In the genomic region with DNA sequence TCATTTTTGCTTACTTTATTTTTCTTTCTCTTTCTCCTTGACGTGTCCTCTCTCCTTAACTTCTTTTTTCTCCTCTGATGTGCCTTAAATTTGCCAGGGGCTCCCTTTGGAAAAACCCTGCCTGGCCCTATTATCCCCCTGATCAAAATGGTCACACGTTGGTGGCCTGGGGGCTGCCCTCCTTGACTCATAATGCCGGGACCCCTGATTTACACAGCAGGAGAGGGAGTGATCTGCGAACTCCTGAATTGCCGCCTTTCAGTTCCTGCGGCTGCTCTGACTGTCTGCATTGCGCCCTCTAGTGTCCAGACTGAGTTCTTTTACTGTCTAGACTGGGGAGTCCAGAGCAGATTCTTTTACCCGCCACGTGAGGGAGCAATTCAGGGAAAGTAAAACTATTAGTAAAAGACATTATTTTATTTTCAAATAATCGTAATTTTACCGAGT, we compare ENCODE assay signal across 8 cellular contexts. TPM values are rescaled to one million over a fixed set of nuclear protein-coding genes. Genes with fewer than 3 reads are reported as not detected.
DNase-seq lines count a peak whose midpoint lies in the region; ATAC-seq, FAIRE-seq and TF ChIP-seq lines count a peak whose summit lies in the region.

No MANE protein-coding gene starts in this region.

- no peaks in the 10 kb centered on the region for H4K20me1 ChIP-seq in keratinocyte (ENCODE audit: control insufficient read depth, extremely low read depth, insufficient read depth, low read length)

- H3K27me3 ChIP-seq in WERI-Rb-1 (ENCODE audit: insufficient read depth, low read depth, severe bottlenecking), result peaks cover 77% of the 10 kb centered on the region
- H3K27me3 ChIP-seq in keratinocyte (ENCODE audit: control insufficient read depth, extremely low read depth, insufficient read depth, low read length), result no peaks in the 10 kb centered on the region

- ATAC-seq in GM18907 (IDR thresholded peaks at IDR 0.05; ENCODE audit: unreplicated experiment) (peak; percentile 77), HG03139 (IDR thresholded peaks at IDR 0.05; ENCODE audit: unreplicated experiment) (peak; percentile 68)

- H3K79me2 ChIP-seq in keratinocyte (ENCODE audit: control insufficient read depth, insufficient read depth, low read length), result no peaks in the 10 kb centered on the region

- peak; percentile 73 for FAIRE-seq in keratinocyte (lab: Jason Lieb, UNC)

- no peak overlapping the region for H3K27ac ChIP-seq in WERI-Rb-1
- peak overlapping the region; percentile 46 for H3K27ac ChIP-seq in keratinocyte (ENCODE audit: control insufficient read depth, insufficient read depth, low read length)

- peak; percentile 79 for TF ChIP-seq CTCF in WERI-Rb-1 (IDR thresholded peaks at IDR 0.05; ENCODE audit: low read depth, low read length)
- TF ChIP-seq CTCF in cardiac fibroblast (IDR thresholded peaks at IDR 0.05; ENCODE audit: low read depth, low read length), result peak; percentile 96
- TF ChIP-seq CTCF in keratinocyte (optimal IDR thresholded peaks at IDR 0.05 in 1 of 3, IDR thresholded peaks at IDR 0.05 in 1 of 3, conservative IDR thresholded peaks at IDR 0.05 in 1 of 3; ENCODE audit: extremely low read depth in 1 of 3, insufficient read depth in 2 of 3, low read length in 3 of 3), result peak; percentile 81 to 98 (median 86)

- H3K36me3 ChIP-seq in WERI-Rb-1 (no peaks in the 10 kb centered on the region), keratinocyte (ENCODE audit: control insufficient read depth in 2 of 2, extremely low read depth in 1 of 2, insufficient read depth in 2 of 2, low read length in 2 of 2) (no peaks in the 10 kb centered on the region)

- H2AFZ ChIP-seq in keratinocyte (ENCODE audit: control insufficient read depth, low read length), result peak overlapping the region; percentile 75

- H3K9me3 ChIP-seq in WERI-Rb-1 (ENCODE audit: severe bottlenecking) (no peaks in the 10 kb centered on the region), keratinocyte (ENCODE audit: control insufficient read depth, low read depth, low read length) (no peaks in the 10 kb centered on the region)

- no peak overlapping the region for H3K4me3 ChIP-seq in WERI-Rb-1 (ENCODE audit: low read depth, low read length)
- H3K4me3 ChIP-seq in cardiac fibroblast (replicated peaks in 1 of 2; ENCODE audit: low read depth in 2 of 2, low read length in 2 of 2), result peak overlapping the region in 1 of 2 donors; percentile 37
- no peak overlapping the region for H3K4me3 ChIP-seq in keratinocyte (ENCODE audit: control insufficient read depth in 2 of 3, extremely low read depth in 1 of 3, insufficient read depth in 2 of 3, low read depth in 1 of 3, low read length in 3 of 3)

- peaks cover 40% of the 10 kb centered on the region for H3K4me1 ChIP-seq in keratinocyte (ENCODE audit: control insufficient read depth, extremely low read depth, insufficient read depth, low read length)

- H3K4me2 ChIP-seq in keratinocyte (ENCODE audit: control insufficient read depth, extremely low read depth, insufficient read depth, low read depth, low read length), result peak overlapping the region; percentile 54

- H3K9ac ChIP-seq in keratinocyte (ENCODE audit: control insufficient read depth, extremely low read depth, insufficient read depth, low read length), result no peak overlapping the region

- H3K9me1 ChIP-seq in keratinocyte (ENCODE audit: control insufficient read depth, extremely low read depth, insufficient read depth, low read length), result no peaks in the 10 kb centered on the region

- DNase-seq in AML-193 (lab: John Stamatoyannopoulos, UW), result peak; percentile 88 to 91
- DNase-seq in NCI-H2196 (lab: John Stamatoyannopoulos, UW; ENCODE audit: unreplicated experiment), result peak; percentile 82
- peak; percentile 69 for DNase-seq in WERI-Rb-1
- DNase-seq in cardiac fibroblast (ENCODE audit: low read depth in 2 of 2), result peak; percentile 92 to 93
- peak; percentile 69 for DNase-seq in keratinocyte (ENCODE audit: low read depth, low spot score)
- DNase-seq in stimulated activated CD4-positive, alpha-beta T cell treated with anti-CD3 and anti-CD28 coated beads, Interleukin-1b, Interleukin-23, amount 100 ng/mL, for 24 hours (ENCODE audit: low read depth in 4 of 4, low spot score in 1 of 4), result peak; percentile 58 to 76 (median 63)

- dilution Hi-C loops in keratinocyte (cut with MboI; ENCODE audit: extremely low pct_ligation_motif_present, low sequenced_read_pairs), result no loop called here

RNA-seq across cellular contexts. Expression of gene GZMB, which starts 44.8 kb away (rescaled TPM):
- 0.08 TPM in 1 of 3 replicates, not detected in the others for polyA plus RNA-seq in keratinocyte
- polyA plus RNA-seq in keratinocyte (2011; ENCODE audit: low read depth), result not detected
- polyA plus RNA-seq in keratinocyte (2011; cell fraction: cytosol; rRNA removed), result not detected in 2 replicates
- not detected in 2 replicates for polyA plus RNA-seq in keratinocyte (2011; cell fraction: nucleus; rRNA removed)
- not detected in 2 replicates for polyA plus RNA-seq in keratinocyte (2012; ENCODE audit: low replicate concordance)
- polyA minus RNA-seq in keratinocyte, result not detected in 3 replicates
- not detected for polyA minus RNA-seq in keratinocyte (2011; cell fraction: cytosol; rRNA and poly(A)+ RNA removed)
- polyA minus RNA-seq in keratinocyte (2011; cell fraction: nucleus; rRNA and poly(A)+ RNA removed), result not detected in 2 replicates
